ENCODE assay signal across 25 cellular contexts in the genomic region with DNA sequence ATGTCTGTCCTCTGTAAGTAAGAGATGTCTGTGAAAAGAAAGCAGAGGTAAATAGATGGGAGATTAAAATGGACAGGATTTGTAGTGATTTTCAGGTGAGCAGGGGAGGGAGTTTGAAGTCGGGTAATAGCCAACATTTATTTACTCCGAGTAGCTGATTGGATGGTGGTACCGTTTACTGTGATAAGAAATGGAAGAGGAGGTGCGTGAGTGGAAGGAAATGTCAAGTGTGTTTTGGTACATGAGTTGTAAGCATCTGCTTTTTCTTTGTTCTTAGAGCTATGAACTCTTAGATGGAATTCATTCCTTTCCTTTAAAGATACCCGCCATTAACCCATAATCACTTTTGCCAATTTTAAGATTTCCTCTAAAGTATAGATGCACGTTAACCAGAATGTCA. TPM values are rescaled to one million over a fixed set of nuclear protein-coding genes. Genes with fewer than 3 reads are reported as not detected.
"Had no signal": no experiment of that assay in that cellular context is flagged by ENCODE, and none has a peak within 500 bp of the region (broad histone marks: within the 10 kb centered on the region; RNA-seq: fewer than 3 reads in every experiment).

No MANE protein-coding gene starts in this region.

- H3K4me3 ChIP-seq: K562, SJCRH30 had no signal

- ATAC-seq: activated CD8-positive, alpha-beta T cell treated with anti-CD3 and anti-CD28 coated beads for 36 hours; K562; Panc1 had no signal

- H3K9ac ChIP-seq: SK-N-SH had no signal

- H3K27me3 ChIP-seq: adrenal gland, SJCRH30 had no signal

- H3K9me3 ChIP-seq: adrenal gland, SJCRH30, SK-N-SH had no signal

- DNase-seq: activated CD4-positive, alpha-beta T cell treated with anti-CD3 and anti-CD28 coated beads for 4 hours; activated CD8-positive, alpha-beta memory T cell treated with anti-CD3 and anti-CD28 coated beads, Interleukin-2, amount 50 U/mL, for 4 hours; activated CD8-positive, alpha-beta T cell treated with anti-CD3 and anti-CD28 coated beads for 36 hours; activated naive CD4-positive, alpha-beta T cell treated with anti-CD3 and anti-CD28 coated beads, Interleukin-2, amount 50 U/mL, for 16 hours; activated naive CD8-positive, alpha-beta T cell treated with anti-CD3 and anti-CD28 coated beads, Interleukin-2, amount 10 ng/mL, durations not matched to agents 7 days and 5 days; adrenal gland; anterior cingulate cortex; caudate nucleus; Karpas-422; MM.1S; NCI-H187 treated with DMSO at 0.1 percent for 48 hours; NCI-H2171; NCI-H2227 treated with DMSO at 0.1 percent for 48 hours; NCI-H446 treated with DMSO at 0.1 percent for 48 hours; NCI-H524 treated with DMSO at 0.1 percent for 48 hours; NCI-H82; NK-92 treated with Interleukin-12 subunit alpha and Interleukin-12 subunit beta, amount 100 ng/mL, for 24 hours; OCI-M1; RPMI8226; SJCRH30; SK-N-SH; T-helper 1 cell; WERI-Rb-1 had no signal

- H3K4me2 ChIP-seq: SK-N-SH had no signal

- H3K36me3 ChIP-seq: adrenal gland, SJCRH30, WERI-Rb-1 had no signal

- H3K27ac ChIP-seq: adrenal gland, SJCRH30, WERI-Rb-1 had no signal

- H3K4me1 ChIP-seq: SJCRH30 had no signal

RNA-seq across cellular contexts. Expression of a gene that starts 45.5 kb away (rescaled TPM):
- total RNA-seq: activated naive CD8-positive, alpha-beta T cell treated with anti-CD3 and anti-CD28 coated beads, Interleukin-2, amount 10 ng/mL, durations not matched to agents 7 days and 5 days had no signal
